Comparison of ENCODE assay signal across 12 cellular contexts in genomic region chr10:51137741-51138529, GRCh38.
A peak's percentile ranks its signal among the peaks of the same experiment; 100 is the strongest.
DNase-seq lines count a peak whose midpoint lies in the region; ATAC-seq and TF ChIP-seq lines count a peak whose summit lies in the region.
"Had no signal": no experiment of that assay in that cellular context is flagged by ENCODE, and none has a peak within 500 bp of the region (broad histone marks: within the 10 kb centered on the region; RNA-seq: fewer than 3 reads in every experiment).

No MANE protein-coding gene starts in this region.

- H3K27ac Mint-ChIP-seq in activated T-cell treated with anti-CD3 and anti-CD28 coated beads, Interleukin-2, amount 50 U/mL, for 24 hours: no peak overlapping the region

- no peaks in the 10 kb centered on the region for H3K4me1 Mint-ChIP-seq in activated T-cell treated with anti-CD3 and anti-CD28 coated beads, Interleukin-2, amount 50 U/mL, for 24 hours (ENCODE audit: low read depth)
- H3K4me1 Mint-ChIP-seq: stimulated activated naive B cell treated with anti-CD40 and anti-IgM and Interleukin-4, amounts not matched to agents 10 μg/mL and 1 μg/mL and 100 μg/mL, for 72 hours had no signal

- in situ Hi-C loops in mammary epithelial cell (cut with MboI; ENCODE audit: low sequenced_read_pairs in 2 of 2): no loop called here

- dilution Hi-C loops in mammary epithelial cell (cut with HindIII; ENCODE audit: low sequenced_read_pairs): no loop called here

- CTCF ChIA-PET in mammary epithelial cell (lab: Charles Lee; ENCODE audit: low non-redundant PET): no interaction called here

- intact Hi-C loops in mammary epithelial cell (cut with micrococcal nuclease): no loop called here
- intact Hi-C loops in breast epithelium (cut with DNase I; ENCODE audit: low total_unique reads): no loop called here
- intact Hi-C loops in left lung (cut with DNase I): no loop called here

- H3K36me3 Mint-ChIP-seq in activated T-cell treated with anti-CD3 and anti-CD28 coated beads, Interleukin-2, amount 50 U/mL, for 24 hours (ENCODE audit: low read depth): no peaks in the 10 kb centered on the region
- H3K36me3 Mint-ChIP-seq: stimulated activated naive B cell treated with anti-CD40 and anti-IgM and Interleukin-4, amounts not matched to agents 10 μg/mL and 1 μg/mL and 100 μg/mL, for 72 hours had no signal

- H3K27me3 Mint-ChIP-seq in activated T-cell treated with anti-CD3 and anti-CD28 coated beads, Interleukin-2, amount 50 U/mL, for 24 hours: no peaks in the 10 kb centered on the region
- H3K27me3 Mint-ChIP-seq: stimulated activated naive B cell treated with anti-CD40 and anti-IgM and Interleukin-4, amounts not matched to agents 10 μg/mL and 1 μg/mL and 100 μg/mL, for 72 hours had no signal

- no peak for TF ChIP-seq CTCF in mammary epithelial cell (conservative IDR thresholded peaks at IDR 0.05 in 1 of 2, IDR thresholded peaks at IDR 0.05 in 1 of 2; ENCODE audit: extremely low read depth in 1 of 2, insufficient read depth in 1 of 2, low read depth in 1 of 2, low read length in 2 of 2)
- no peak for TF ChIP-seq CTCF in breast epithelium (IDR thresholded peaks at IDR 0.05)
- TF ChIP-seq CTCF in left lung (IDR thresholded peaks at IDR 0.05): no peak
- no peak for TF ChIP-seq CTCF in Peyer's patch (IDR thresholded peaks at IDR 0.05)

- no peaks in the 10 kb centered on the region for H3K9me3 Mint-ChIP-seq in activated T-cell treated with anti-CD3 and anti-CD28 coated beads, Interleukin-2, amount 50 U/mL, for 24 hours
- H3K9me3 Mint-ChIP-seq: stimulated activated naive B cell treated with anti-CD40 and anti-IgM and Interleukin-4, amounts not matched to agents 10 μg/mL and 1 μg/mL and 100 μg/mL, for 72 hours had no signal

- H3K36me3 ChIP-seq in mammary epithelial cell (ENCODE audit: insufficient read depth, low read length) (no peaks in the 10 kb centered on the region), breast epithelium (no peaks in the 10 kb centered on the region), left lung (no peaks in the 10 kb centered on the region), Peyer's patch (no peaks in the 10 kb centered on the region)
- H3K36me3 ChIP-seq: heart right ventricle had no signal

- H3K4me3 Mint-ChIP-seq in activated T-cell treated with anti-CD3 and anti-CD28 coated beads, Interleukin-2, amount 50 U/mL, for 24 hours: no peak overlapping the region
- H3K4me3 Mint-ChIP-seq: stimulated activated naive B cell treated with anti-CD40 and anti-IgM and Interleukin-4, amounts not matched to agents 10 μg/mL and 1 μg/mL and 100 μg/mL, for 72 hours had no signal

- H3K9ac ChIP-seq in mammary epithelial cell (ENCODE audit: insufficient read depth, low read length): no peak overlapping the region

- DNase-seq in mammary epithelial cell: peak; percentile 50
- no peak for DNase-seq in breast epithelium (ENCODE audit: low spot score in 2 of 2)
- peak; percentile 12 for DNase-seq in epithelial cell of prostate (ENCODE audit: low read depth, low spot score)
- DNase-seq in activated T-cell treated with anti-CD3 and anti-CD28 coated beads, Interleukin-2, amount 50 U/mL, for 24 hours: no peak
- DNase-seq in left lung: no peak
- DNase-seq in Peyer's patch: no peak
- DNase-seq in DMS79 treated with DMSO at 0.1 percent for 48 hours (lab: John Stamatoyannopoulos, UW): no peak
- DNase-seq: activated gamma-delta T cell; heart right ventricle; stimulated activated naive B cell treated with anti-CD40 and anti-IgM and Interleukin-4, amounts not matched to agents 10 μg/mL and 1 μg/mL and 100 μg/mL, for 72 hours; SW 1271 had no signal

- H4K20me1 ChIP-seq in mammary epithelial cell (ENCODE audit: insufficient read depth, low read length): no peaks in the 10 kb centered on the region

- H3K4me3 ChIP-seq in mammary epithelial cell (replicated peaks in 1 of 3; ENCODE audit: insufficient read depth in 1 of 3, low read depth in 2 of 3, low read length in 3 of 3) (no peak overlapping the region), breast epithelium (no peak overlapping the region), left lung (no peak overlapping the region), Peyer's patch (no peak overlapping the region)
- H3K4me3 ChIP-seq: heart right ventricle had no signal

- no TSS peak for BruUV-seq in mammary epithelial cell (replicated peaks; lab: Mats Ljungman, UMichigan)

- H3K27me3 ChIP-seq in mammary epithelial cell (ENCODE audit: insufficient read depth, low read length): no peaks in the 10 kb centered on the region
- no peaks in the 10 kb centered on the region for H3K27me3 ChIP-seq in breast epithelium
- H3K27me3 ChIP-seq in left lung: no peaks in the 10 kb centered on the region
- no peaks in the 10 kb centered on the region for H3K27me3 ChIP-seq in Peyer's patch
- H3K27me3 ChIP-seq: heart right ventricle had no signal

- H3K79me2 ChIP-seq in mammary epithelial cell (ENCODE audit: insufficient read depth, low read length): no peaks in the 10 kb centered on the region

- H3K27ac ChIP-seq in mammary epithelial cell (ENCODE audit: insufficient read depth, low read depth, low read length) (no peak overlapping the region), breast epithelium (no peak overlapping the region), epithelial cell of prostate (peak overlapping the region; percentile 35), left lung (no peak overlapping the region), Peyer's patch (no peak overlapping the region)

- H3K4me1 ChIP-seq in mammary epithelial cell (ENCODE audit: insufficient read depth, low read length): no peaks in the 10 kb centered on the region
- no peaks in the 10 kb centered on the region for H3K4me1 ChIP-seq in breast epithelium
- H3K4me1 ChIP-seq in left lung: peaks cover 0 to 4% of the 10 kb centered on the region in 2 donors
- H3K4me1 ChIP-seq in Peyer's patch: no peaks in the 10 kb centered on the region

- no peaks in the 10 kb centered on the region for H3K9me3 ChIP-seq in mammary epithelial cell (replicated peaks; ENCODE audit: insufficient read depth, low read length)
- no peaks in the 10 kb centered on the region for H3K9me3 ChIP-seq in breast epithelium
- no peaks in the 10 kb centered on the region for H3K9me3 ChIP-seq in left lung
- H3K9me3 ChIP-seq in Peyer's patch: no peaks in the 10 kb centered on the region
- H3K9me3 ChIP-seq: heart right ventricle had no signal

- H2AFZ ChIP-seq in mammary epithelial cell (ENCODE audit: low read depth, low read length): no peak overlapping the region

- WGBS in mammary epithelial cell (ENCODE audit: low coverage, missing lambda C conversion rate): 45% methylated on average over 2 of the region's 2 CpGs

- TF ChIP-seq POLR2A in breast epithelium (IDR thresholded peaks at IDR 0.05) (no peak), Peyer's patch (IDR thresholded peaks at IDR 0.05) (no peak)

- peak; percentile 79 for ATAC-seq in HG03378 (IDR thresholded peaks at IDR 0.05; ENCODE audit: unreplicated experiment)
- ATAC-seq in left lung: no peak
- ATAC-seq: heart right ventricle; stimulated activated naive B cell treated with anti-CD40 and anti-IgM and Interleukin-4, amounts not matched to agents 10 μg/mL and 1 μg/mL and 100 μg/mL, for 72 hours had no signal

- H3K4me2 ChIP-seq in mammary epithelial cell (ENCODE audit: insufficient read depth, low read depth, low read length): no peak overlapping the region

Comparison
In these comparisons a context has a peak if more than half of its experiments do, and no peak if none do; other contexts are left out.
1. DNase-seq: peak in mammary epithelial cell (single experiment) and epithelial cell of prostate (single experiment); none in breast epithelium (0 of 2), activated T-cell treated with anti-CD3 and anti-CD28 coated beads, Interleukin-2, amount 50 U/mL, for 24 hours (single experiment), left lung (0 of 2), Peyer's patch (0 of 3) and DMS79 treated with DMSO at 0.1 percent for 48 hours (single experiment).